Comparison of ENCODE assay signal across 1 cellular context in genomic region chr17:49734666-49735490, GRCh38.
TF ChIP-seq lines count a peak whose summit lies in the region.

No MANE protein-coding gene starts in this region.

TF ChIP-seq in K562, 482 proteins besides CTCF, POLR2A, EP300 and RAD21 (continues in another document):
- TF ChIP-seq, protein P1, sequence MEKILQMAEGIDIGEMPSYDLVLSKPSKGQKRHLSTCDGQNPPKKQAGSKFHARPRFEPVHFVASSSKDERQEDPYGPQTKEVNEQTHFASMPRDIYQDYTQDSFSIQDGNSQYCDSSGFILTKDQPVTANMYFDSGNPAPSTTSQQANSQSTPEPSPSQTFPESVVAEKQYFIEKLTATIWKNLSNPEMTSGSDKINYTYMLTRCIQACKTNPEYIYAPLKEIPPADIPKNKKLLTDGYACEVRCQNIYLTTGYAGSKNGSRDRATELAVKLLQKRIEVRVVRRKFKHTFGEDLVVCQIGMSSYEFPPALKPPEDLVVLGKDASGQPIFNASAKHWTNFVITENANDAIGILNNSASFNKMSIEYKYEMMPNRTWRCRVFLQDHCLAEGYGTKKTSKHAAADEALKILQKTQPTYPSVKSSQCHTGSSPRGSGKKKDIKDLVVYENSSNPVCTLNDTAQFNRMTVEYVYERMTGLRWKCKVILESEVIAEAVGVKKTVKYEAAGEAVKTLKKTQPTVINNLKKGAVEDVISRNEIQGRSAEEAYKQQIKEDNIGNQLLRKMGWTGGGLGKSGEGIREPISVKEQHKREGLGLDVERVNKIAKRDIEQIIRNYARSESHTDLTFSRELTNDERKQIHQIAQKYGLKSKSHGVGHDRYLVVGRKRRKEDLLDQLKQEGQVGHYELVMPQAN (IDR thresholded peaks at IDR 0.05; ENCODE audit: borderline replicate concordance): no peak
- TF ChIP-seq, protein P2, sequence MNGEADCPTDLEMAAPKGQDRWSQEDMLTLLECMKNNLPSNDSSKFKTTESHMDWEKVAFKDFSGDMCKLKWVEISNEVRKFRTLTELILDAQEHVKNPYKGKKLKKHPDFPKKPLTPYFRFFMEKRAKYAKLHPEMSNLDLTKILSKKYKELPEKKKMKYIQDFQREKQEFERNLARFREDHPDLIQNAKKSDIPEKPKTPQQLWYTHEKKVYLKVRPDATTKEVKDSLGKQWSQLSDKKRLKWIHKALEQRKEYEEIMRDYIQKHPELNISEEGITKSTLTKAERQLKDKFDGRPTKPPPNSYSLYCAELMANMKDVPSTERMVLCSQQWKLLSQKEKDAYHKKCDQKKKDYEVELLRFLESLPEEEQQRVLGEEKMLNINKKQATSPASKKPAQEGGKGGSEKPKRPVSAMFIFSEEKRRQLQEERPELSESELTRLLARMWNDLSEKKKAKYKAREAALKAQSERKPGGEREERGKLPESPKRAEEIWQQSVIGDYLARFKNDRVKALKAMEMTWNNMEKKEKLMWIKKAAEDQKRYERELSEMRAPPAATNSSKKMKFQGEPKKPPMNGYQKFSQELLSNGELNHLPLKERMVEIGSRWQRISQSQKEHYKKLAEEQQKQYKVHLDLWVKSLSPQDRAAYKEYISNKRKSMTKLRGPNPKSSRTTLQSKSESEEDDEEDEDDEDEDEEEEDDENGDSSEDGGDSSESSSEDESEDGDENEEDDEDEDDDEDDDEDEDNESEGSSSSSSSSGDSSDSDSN (IDR thresholded peaks at IDR 0.05; ENCODE audit: borderline replicate concordance in 1 of 2, low read depth in 2 of 2, low read length in 2 of 2): no peak
- TF ChIP-seq BCOR (IDR thresholded peaks at IDR 0.05): peak; percentile 34; the same call in 1 of the 2 replicates
- TF ChIP-seq ZNF584 (CRISPR knock-in tag; IDR thresholded peaks at IDR 0.05; ENCODE audit: low read depth): no peak
- TF ChIP-seq LARP7 (IDR thresholded peaks at IDR 0.05): no peak
- TF ChIP-seq, protein P3, sequence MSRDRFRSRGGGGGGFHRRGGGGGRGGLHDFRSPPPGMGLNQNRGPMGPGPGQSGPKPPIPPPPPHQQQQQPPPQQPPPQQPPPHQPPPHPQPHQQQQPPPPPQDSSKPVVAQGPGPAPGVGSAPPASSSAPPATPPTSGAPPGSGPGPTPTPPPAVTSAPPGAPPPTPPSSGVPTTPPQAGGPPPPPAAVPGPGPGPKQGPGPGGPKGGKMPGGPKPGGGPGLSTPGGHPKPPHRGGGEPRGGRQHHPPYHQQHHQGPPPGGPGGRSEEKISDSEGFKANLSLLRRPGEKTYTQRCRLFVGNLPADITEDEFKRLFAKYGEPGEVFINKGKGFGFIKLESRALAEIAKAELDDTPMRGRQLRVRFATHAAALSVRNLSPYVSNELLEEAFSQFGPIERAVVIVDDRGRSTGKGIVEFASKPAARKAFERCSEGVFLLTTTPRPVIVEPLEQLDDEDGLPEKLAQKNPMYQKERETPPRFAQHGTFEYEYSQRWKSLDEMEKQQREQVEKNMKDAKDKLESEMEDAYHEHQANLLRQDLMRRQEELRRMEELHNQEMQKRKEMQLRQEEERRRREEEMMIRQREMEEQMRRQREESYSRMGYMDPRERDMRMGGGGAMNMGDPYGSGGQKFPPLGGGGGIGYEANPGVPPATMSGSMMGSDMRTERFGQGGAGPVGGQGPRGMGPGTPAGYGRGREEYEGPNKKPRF (IDR thresholded peaks at IDR 0.05; ENCODE audit: low read depth, low read length): no peak
- no peak for TF ChIP-seq ARID3B (CRISPR knock-in tag; IDR thresholded peaks at IDR 0.05; ENCODE audit: borderline replicate concordance)
- no peak for TF ChIP-seq ZNF253 (CRISPR knock-in tag; conservative IDR thresholded peaks at IDR 0.05)
- no peak for TF ChIP-seq MBD2 (IDR thresholded peaks at IDR 0.05; ENCODE audit: borderline replicate concordance, low read depth)
- TF ChIP-seq KAT2B (IDR thresholded peaks at IDR 0.05; ENCODE audit: low read depth, low read length): no peak
- TF ChIP-seq HMG20A (CRISPR knock-in tag; conservative IDR thresholded peaks at IDR 0.05): no peak
- no peak for TF ChIP-seq FIP1L1 (IDR thresholded peaks at IDR 0.05; ENCODE audit: low read depth, low read length, poor library complexity, severe bottlenecking)
- TF ChIP-seq CEBPG (CRISPR knock-in tag; IDR thresholded peaks at IDR 0.05): no peak
- peak; percentile 29 to 39; a peak in 2 of 4 replicates for TF ChIP-seq CEBPG (tag; conservative IDR thresholded peaks at IDR 0.05 in 1 of 2, IDR thresholded peaks at IDR 0.05 in 1 of 2)
- no peak for TF ChIP-seq ZNF655 (CRISPR knock-in tag; IDR thresholded peaks at IDR 0.05)
- no peak for TF ChIP-seq DPF2 (IDR thresholded peaks at IDR 0.05)
- no peak for TF ChIP-seq SETDB1 (IDR thresholded peaks at IDR 0.05; ENCODE audit: low read length)
- TF ChIP-seq CEBPB (tag; IDR thresholded peaks at IDR 0.05): peak; percentile 71
- no peak for TF ChIP-seq ZNF318 (IDR thresholded peaks at IDR 0.05; ENCODE audit: borderline replicate concordance in 1 of 2, low read depth in 1 of 2)
- peak; percentile 65 for TF ChIP-seq ZNF146 (CRISPR knock-in tag; IDR thresholded peaks at IDR 0.05; ENCODE audit: unreplicated experiment)
- TF ChIP-seq SIN3A (IDR thresholded peaks at IDR 0.05; ENCODE audit: borderline replicate concordance in 2 of 2, control insufficient read depth in 1 of 2, low read depth in 2 of 2, low read length in 2 of 2): no peak
- TF ChIP-seq PURB (CRISPR knock-in tag; IDR thresholded peaks at IDR 0.05; ENCODE audit: low read depth): no peak
- TF ChIP-seq, protein P4, sequence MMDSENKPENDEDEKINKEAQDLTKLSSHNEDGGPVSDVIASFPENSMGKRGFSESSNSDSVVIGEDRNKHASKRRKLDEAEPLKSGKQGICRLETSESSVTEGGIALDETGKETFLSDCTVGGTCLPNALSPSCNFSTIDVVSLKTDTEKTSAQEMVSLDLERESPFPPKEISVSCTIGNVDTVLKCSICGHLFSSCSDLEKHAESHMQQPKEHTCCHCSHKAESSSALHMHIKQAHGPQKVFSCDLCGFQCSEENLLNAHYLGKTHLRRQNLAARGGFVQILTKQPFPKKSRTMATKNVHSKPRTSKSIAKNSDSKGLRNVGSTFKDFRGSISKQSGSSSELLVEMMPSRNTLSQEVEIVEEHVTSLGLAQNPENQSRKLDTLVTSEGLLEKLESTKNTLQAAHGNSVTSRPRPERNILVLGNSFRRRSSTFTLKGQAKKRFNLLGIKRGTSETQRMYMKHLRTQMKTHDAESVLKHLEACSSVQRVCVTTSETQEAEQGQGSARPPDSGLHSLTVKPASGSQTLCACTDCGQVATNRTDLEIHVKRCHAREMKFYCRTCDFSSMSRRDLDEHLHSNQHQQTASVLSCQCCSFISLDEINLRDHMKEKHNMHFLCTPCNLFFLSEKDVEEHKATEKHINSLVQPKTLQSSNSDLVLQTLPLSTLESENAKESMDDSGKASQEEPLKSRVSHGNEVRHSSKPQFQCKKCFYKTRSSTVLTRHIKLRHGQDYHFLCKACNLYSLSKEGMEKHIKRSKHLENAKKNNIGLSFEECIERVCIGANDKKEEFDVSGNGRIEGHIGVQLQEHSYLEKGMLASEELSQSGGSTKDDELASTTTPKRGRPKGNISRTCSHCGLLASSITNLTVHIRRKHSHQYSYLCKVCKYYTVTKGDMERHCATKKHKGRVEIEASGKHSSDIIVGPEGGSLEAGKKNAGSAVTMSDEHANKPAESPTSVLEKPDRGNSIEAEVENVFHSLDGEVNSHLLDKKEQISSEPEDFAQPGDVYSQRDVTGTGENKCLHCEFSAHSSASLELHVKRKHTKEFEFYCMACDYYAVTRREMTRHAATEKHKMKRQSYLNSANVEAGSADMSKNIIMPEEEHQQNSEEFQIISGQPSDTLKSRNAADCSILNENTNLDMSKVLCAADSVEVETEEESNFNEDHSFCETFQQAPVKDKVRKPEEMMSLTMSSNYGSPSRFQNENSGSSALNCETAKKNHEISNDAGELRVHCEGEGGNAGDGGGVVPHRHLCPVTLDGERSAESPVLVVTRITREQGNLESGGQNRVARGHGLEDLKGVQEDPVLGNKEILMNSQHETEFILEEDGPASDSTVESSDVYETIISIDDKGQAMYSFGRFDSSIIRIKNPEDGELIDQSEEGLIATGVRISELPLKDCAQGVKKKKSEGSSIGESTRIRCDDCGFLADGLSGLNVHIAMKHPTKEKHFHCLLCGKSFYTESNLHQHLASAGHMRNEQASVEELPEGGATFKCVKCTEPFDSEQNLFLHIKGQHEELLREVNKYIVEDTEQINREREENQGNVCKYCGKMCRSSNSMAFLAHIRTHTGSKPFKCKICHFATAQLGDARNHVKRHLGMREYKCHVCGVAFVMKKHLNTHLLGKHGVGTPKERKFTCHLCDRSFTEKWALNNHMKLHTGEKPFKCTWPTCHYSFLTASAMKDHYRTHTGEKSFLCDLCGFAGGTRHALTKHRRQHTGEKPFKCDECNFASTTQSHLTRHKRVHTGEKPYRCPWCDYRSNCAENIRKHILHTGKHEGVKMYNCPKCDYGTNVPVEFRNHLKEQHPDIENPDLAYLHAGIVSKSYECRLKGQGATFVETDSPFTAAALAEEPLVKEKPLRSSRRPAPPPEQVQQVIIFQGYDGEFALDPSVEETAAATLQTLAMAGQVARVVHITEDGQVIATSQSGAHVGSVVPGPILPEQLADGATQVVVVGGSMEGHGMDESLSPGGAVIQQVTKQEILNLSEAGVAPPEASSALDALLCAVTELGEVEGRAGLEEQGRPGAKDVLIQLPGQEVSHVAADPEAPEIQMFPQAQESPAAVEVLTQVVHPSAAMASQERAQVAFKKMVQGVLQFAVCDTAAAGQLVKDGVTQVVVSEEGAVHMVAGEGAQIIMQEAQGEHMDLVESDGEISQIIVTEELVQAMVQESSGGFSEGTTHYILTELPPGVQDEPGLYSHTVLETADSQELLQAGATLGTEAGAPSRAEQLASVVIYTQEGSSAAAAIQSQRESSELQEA (IDR thresholded peaks at IDR 0.05; ENCODE audit: low read depth): no peak
- TF ChIP-seq ZNF121 (CRISPR knock-in tag; conservative IDR thresholded peaks at IDR 0.05): 0 out of 2 replicates have a peak, but pooled peaks have one; percentile 14
- no peak for TF ChIP-seq SNIP1 (IDR thresholded peaks at IDR 0.05; ENCODE audit: low read depth)
